Comparison of ENCODE assay signal across 18 cellular contexts in the genomic region with DNA sequence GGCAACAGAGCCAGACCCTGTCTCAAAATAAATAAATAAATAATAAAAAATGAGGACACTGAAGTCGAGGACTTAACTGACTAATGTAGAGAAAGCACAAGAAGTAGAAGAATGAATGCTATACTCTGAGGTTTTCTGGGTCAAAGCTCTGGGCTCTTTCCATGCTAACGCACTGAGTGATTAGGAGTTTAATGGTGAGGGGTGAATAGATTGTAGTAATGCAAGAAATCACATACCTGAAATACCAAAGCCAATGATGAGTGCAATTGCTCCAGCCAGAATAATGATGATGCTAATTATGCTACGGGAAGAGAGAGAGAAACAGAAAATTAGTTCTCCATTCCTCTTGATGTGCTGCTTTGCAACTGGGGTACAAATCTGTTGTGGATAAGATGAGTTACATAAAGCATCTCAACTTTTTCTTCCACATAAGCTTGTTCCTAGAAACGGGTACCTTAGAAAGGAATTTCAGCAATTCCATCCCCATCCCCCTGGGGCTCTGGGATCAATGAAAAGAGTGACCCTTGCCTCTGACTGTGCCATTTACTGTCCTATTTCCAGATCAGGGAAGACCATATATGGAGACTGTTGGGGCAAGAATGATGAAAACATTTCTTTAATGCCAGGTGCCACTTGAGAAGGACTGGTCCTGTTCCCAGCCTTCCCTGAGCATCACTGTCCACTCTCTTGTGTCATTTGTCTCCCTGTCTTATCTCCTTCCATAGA. TPM values are rescaled to one million over a fixed set of nuclear protein-coding genes. Genes with fewer than 3 reads are reported as not detected.
"Had no signal": no experiment of that assay in that cellular context is flagged by ENCODE, and none has a peak within 500 bp of the region (broad histone marks: within the 10 kb centered on the region; RNA-seq: fewer than 3 reads in every experiment).

No MANE protein-coding gene starts in this region.

- H3K27me3 ChIP-seq: dorsolateral prefrontal cortex, esophagus muscularis mucosa, hepatocyte had no signal

- H3K36me3 ChIP-seq: esophagus muscularis mucosa, thoracic aorta had no signal

- H3K9me3 Mint-ChIP-seq: activated naive CD4-positive, alpha-beta T cell treated with anti-CD3 and anti-CD28 coated beads, Interleukin-2, amount 10 ng/mL, durations not matched to agents 7 days and 5 days; activated T-helper 2 cell treated with anti-CD3 and anti-CD28 coated beads, Interferon-gamma antibody, Interleukin-2, Interleukin-4, amounts not matched to agents 10 μg/mL and 5 μg/mL and 100 μg/mL, durations not matched to agents 14 hours and 24 hours and 36 hours; T-helper 2 cell treated with Interferon-gamma antibody and Interleukin-4, amounts not matched to agents 5 μg/mL and 100 μg/mL, for 36 hours had no signal

- H3K36me3 Mint-ChIP-seq: activated naive CD4-positive, alpha-beta T cell treated with anti-CD3 and anti-CD28 coated beads, Interleukin-2, amount 10 ng/mL, durations not matched to agents 7 days and 5 days had no signal

- H3K4me1 Mint-ChIP-seq: activated naive CD4-positive, alpha-beta T cell treated with anti-CD3 and anti-CD28 coated beads, Interleukin-2, amount 10 ng/mL, durations not matched to agents 7 days and 5 days had no signal

- ATAC-seq: activated CD4-positive, CD25-positive, alpha-beta regulatory T cell treated with anti-CD3 and anti-CD28 coated beads, Interleukin-2, amount 50 U/mL, for 24 hours; left ventricle myocardium superior had no signal

- H3K27ac ChIP-seq: dorsolateral prefrontal cortex, esophagus muscularis mucosa, hepatocyte, thoracic aorta had no signal

- H3K4me3 Mint-ChIP-seq: activated naive CD4-positive, alpha-beta T cell treated with anti-CD3 and anti-CD28 coated beads, Interleukin-2, amount 10 ng/mL, durations not matched to agents 7 days and 5 days; nephron progenitor cell; T-helper 2 cell treated with Interferon-gamma antibody and Interleukin-4, amounts not matched to agents 5 μg/mL and 100 μg/mL, for 36 hours had no signal

- H3K4me3 ChIP-seq: dorsolateral prefrontal cortex, esophagus muscularis mucosa, hepatocyte, thoracic aorta had no signal

- DNase-seq: activated CD4-positive, alpha-beta T cell treated with anti-CD3 and anti-CD28 coated beads, Interleukin-2, amount 50 U/mL, for 4 hours; activated naive CD4-positive, alpha-beta T cell treated with anti-CD3 and anti-CD28 coated beads, Interleukin-2, amount 10 ng/mL, durations not matched to agents 7 days and 5 days; dorsolateral prefrontal cortex; kidney; left ventricle myocardium superior; nephron progenitor cell; stimulated activated CD4-positive, alpha-beta T cell treated with anti-CD3 and anti-CD28 coated beads, Interleukin-12 subunit alpha, Interleukin-12 subunit beta, amount 100 ng/mL, for 4 hours; stimulated activated CD4-positive, alpha-beta T cell treated with anti-CD3 and anti-CD28 coated beads, Interleukin-2, amount 100 ng/mL, for 24 hours had no signal

- H3K27ac Mint-ChIP-seq: activated naive CD4-positive, alpha-beta T cell treated with anti-CD3 and anti-CD28 coated beads, Interleukin-2, amount 10 ng/mL, durations not matched to agents 7 days and 5 days; activated T-helper 2 cell treated with anti-CD3 and anti-CD28 coated beads, Interferon-gamma antibody, Interleukin-2, Interleukin-4, amounts not matched to agents 10 μg/mL and 5 μg/mL and 100 μg/mL, durations not matched to agents 14 hours and 24 hours and 36 hours; nephron progenitor cell; T-helper 2 cell treated with Interferon-gamma antibody and Interleukin-4, amounts not matched to agents 5 μg/mL and 100 μg/mL, for 36 hours had no signal

RNA-seq across cellular contexts. Expression of a gene that starts 40.7 kb away (rescaled TPM):
- total RNA-seq: activated T-helper 2 cell treated with anti-CD3 and anti-CD28 coated beads, Interferon-gamma antibody, Interleukin-2, Interleukin-4, amounts not matched to agents 10 μg/mL and 5 μg/mL and 100 μg/mL, durations not matched to agents 14 hours and 24 hours and 36 hours; cardiac septum; esophagus muscularis mucosa; left ventricle myocardium superior; mesenteric fat pad; osteocyte; pulmonary artery endothelial cell; thoracic aorta had no signal
